12 cellular contexts compared by ENCODE assay signal in the genomic region with DNA sequence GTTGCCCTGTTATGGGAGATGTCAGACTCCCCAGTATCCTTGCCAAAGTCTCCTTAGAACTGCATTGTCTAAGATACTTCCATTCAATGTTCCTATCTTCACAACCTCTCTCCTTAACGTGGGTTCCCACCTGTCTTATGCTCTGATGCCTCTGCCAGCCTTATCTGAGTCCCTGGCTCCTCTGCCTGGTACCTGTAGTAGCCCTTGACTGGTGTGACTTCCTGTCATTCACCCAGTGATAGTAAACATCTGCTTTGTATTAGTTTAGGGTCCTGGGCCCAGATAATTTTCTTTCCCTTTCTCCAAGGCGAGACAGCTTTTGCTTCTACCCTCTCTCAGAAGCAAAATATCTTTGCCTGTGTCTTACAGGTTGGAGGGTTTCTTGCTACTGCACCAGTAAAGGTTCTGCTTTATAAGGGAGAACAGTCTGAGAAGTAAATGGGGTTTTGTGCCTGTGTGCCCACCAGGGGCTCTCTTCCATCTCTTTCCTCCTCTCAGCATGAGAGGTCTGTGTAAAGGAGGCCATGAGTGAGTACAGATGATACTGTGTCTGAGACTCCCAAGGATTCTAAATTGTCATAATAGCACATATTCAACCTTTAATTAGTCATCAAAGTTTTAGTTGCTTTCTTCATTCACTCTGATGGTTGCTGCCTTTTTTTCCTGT.
DNase-seq lines count a peak whose midpoint lies in the region; ATAC-seq, FAIRE-seq and TF ChIP-seq lines count a peak whose summit lies in the region.
"Had no signal": no experiment of that assay in that cellular context is flagged by ENCODE, and none has a peak within 500 bp of the region (broad histone marks: within the 10 kb centered on the region; RNA-seq: fewer than 3 reads in every experiment).

No MANE protein-coding gene starts in this region.

- peaks cover 2% of the 10 kb centered on the region for H3K9me3 Mint-ChIP-seq in activated naive CD4-positive, alpha-beta T cell treated with anti-CD3 and anti-CD28 coated beads, Interleukin-2, amount 10 ng/mL, durations not matched to agents 7 days and 5 days

- CTCF ChIA-PET in AG04450 (lab: Charles Lee) = interaction anchor here (0.7 kb wide), 1 partner anchor 23 kb away, joined by 3 read pairs; no protein-coding TSS in a partner anchor
- CTCF ChIA-PET in OCI-LY7 (lab: Charles Lee; ENCODE audit: unreplicated experiment) = no interaction called here
- CTCF ChIA-PET in activated naive CD4-positive, alpha-beta T cell treated with anti-CD3 and anti-CD28 coated beads, Interleukin-2, amount 10 ng/mL, durations not matched to agents 7 days and 5 days (lab: Charles Lee) = no interaction called here

- H3K4me3 Mint-ChIP-seq in activated naive CD4-positive, alpha-beta T cell treated with anti-CD3 and anti-CD28 coated beads, Interleukin-2, amount 10 ng/mL, durations not matched to agents 7 days and 5 days = no peak overlapping the region
- H3K4me3 Mint-ChIP-seq: naive B cell had no signal

- no peak overlapping the region for H2AFZ ChIP-seq in OCI-LY7 (ENCODE audit: low read length)

- POLR2A ChIA-PET in AG04450 (lab: Yijun Ruan, JAX) = no interaction called here
- POLR2A ChIA-PET in OCI-LY7 (lab: Charles Lee) = no interaction called here

- intact Hi-C loops in OCI-LY7 (cut with micrococcal nuclease; ENCODE audit: unreplicated experiment) = no loop called here

- no peaks in the 10 kb centered on the region for H3K27me3 ChIP-seq in AG04450 (ENCODE audit: control insufficient read depth, insufficient read depth, low read length)

- H4K20me1 ChIP-seq in OCI-LY7 (ENCODE audit: insufficient read depth, low read length) = no peaks in the 10 kb centered on the region

- peak; percentile 63 for ATAC-seq in GM19351 (IDR thresholded peaks at IDR 0.05; ENCODE audit: unreplicated experiment)

- H3K36me3 ChIP-seq in OCI-LY7 (ENCODE audit: insufficient read depth, low read length) = no peaks in the 10 kb centered on the region

- peak; percentile 43 for TF ChIP-seq CTCF in AG04450 (IDR thresholded peaks at IDR 0.05; ENCODE audit: low read depth, low read length)
- TF ChIP-seq CTCF in OCI-LY7 (conservative IDR thresholded peaks at IDR 0.05; ENCODE audit: low read length) = peak; percentile 54
- TF ChIP-seq CTCF in fibroblast of the aortic adventitia (IDR thresholded peaks at IDR 0.05; ENCODE audit: insufficient read depth, low read length) = peak; percentile 29

- H3K79me2 ChIP-seq in OCI-LY7 (ENCODE audit: insufficient read depth, low read depth, low read length) = no peaks in the 10 kb centered on the region

- no peak for FAIRE-seq in frontal cortex (lab: Jason Lieb, UNC)
- FAIRE-seq: TTC549 had no signal

- no peaks in the 10 kb centered on the region for H3K9me3 ChIP-seq in AG04450 (ENCODE audit: control insufficient read depth, insufficient read depth, low read length)
- H3K9me3 ChIP-seq in OCI-LY7 (ENCODE audit: low read length) = no peaks in the 10 kb centered on the region

- no peaks in the 10 kb centered on the region for H3K36me3 Mint-ChIP-seq in activated naive CD4-positive, alpha-beta T cell treated with anti-CD3 and anti-CD28 coated beads, Interleukin-2, amount 10 ng/mL, durations not matched to agents 7 days and 5 days
- H3K36me3 Mint-ChIP-seq: naive B cell had no signal

- no peak overlapping the region for H3K4me2 ChIP-seq in OCI-LY7 (ENCODE audit: low read length)

- no peaks in the 10 kb centered on the region for H3K27me3 Mint-ChIP-seq in activated naive CD4-positive, alpha-beta T cell treated with anti-CD3 and anti-CD28 coated beads, Interleukin-2, amount 10 ng/mL, durations not matched to agents 7 days and 5 days
- H3K27me3 Mint-ChIP-seq: naive B cell had no signal

- H3K4me1 Mint-ChIP-seq in activated naive CD4-positive, alpha-beta T cell treated with anti-CD3 and anti-CD28 coated beads, Interleukin-2, amount 10 ng/mL, durations not matched to agents 7 days and 5 days = no peaks in the 10 kb centered on the region
- H3K4me1 Mint-ChIP-seq: naive B cell had no signal

- BruUV-seq in OCI-LY7 (replicated peaks; lab: Mats Ljungman, UMichigan) = no TSS peak

- DNase-seq in AG04450 (ENCODE audit: low read depth, low spot score) (no peak), OCI-LY7 (ENCODE audit: low spot score) (peak; percentile 2), fibroblast of the aortic adventitia (ENCODE audit: low read depth) (peak; percentile 18), frontal cortex (ENCODE audit: low spot score in 2 of 2) (no peak), NCI-H1694 treated with DMSO at 0.1 percent for 48 hours (lab: John Stamatoyannopoulos, UW) (no peak), activated gamma-delta T cell treated with Interleukin-2 at 50 U/mL for 16 hours (no peak)
- DNase-seq in activated naive CD4-positive, alpha-beta T cell treated with anti-CD3 and anti-CD28 coated beads, Interleukin-2, amount 10 ng/mL, durations not matched to agents 7 days and 5 days = no peak
- DNase-seq: DMS 273 treated with DMSO at 0.1 percent for 48 hours, naive B cell, NCI-H510A had no signal

- H3K4me1 ChIP-seq in OCI-LY7 (ENCODE audit: insufficient read depth, low read length, poor library complexity, severe bottlenecking) = no peaks in the 10 kb centered on the region

- H3K27ac Mint-ChIP-seq in activated naive CD4-positive, alpha-beta T cell treated with anti-CD3 and anti-CD28 coated beads, Interleukin-2, amount 10 ng/mL, durations not matched to agents 7 days and 5 days = no peak overlapping the region
- H3K27ac Mint-ChIP-seq: naive B cell had no signal

- no peak overlapping the region for H3K27ac ChIP-seq in AG04450 (ENCODE audit: low read depth, low read length)
- H3K27ac ChIP-seq in OCI-LY7 (ENCODE audit: low read depth, low read length, poor library complexity, severe bottlenecking) = no peak overlapping the region

- no peaks in the 10 kb centered on the region for H3K9me2 ChIP-seq in OCI-LY7 (ENCODE audit: insufficient read depth, low read length)

- H3K4me3 ChIP-seq in AG04450 (ENCODE audit: low read depth, low read length) (no peak overlapping the region), OCI-LY7 (ENCODE audit: low read depth, low read length, poor library complexity, severe bottlenecking) (no peak overlapping the region), fibroblast of the aortic adventitia (ENCODE audit: low read depth, low read length) (no peak overlapping the region)

Comparison
In these comparisons a context has a peak if more than half of its experiments do, and no peak if none do; other contexts are left out.
1. DNase-seq: peak in OCI-LY7 (single experiment) and fibroblast of the aortic adventitia (single experiment); none in AG04450 (single experiment), frontal cortex (0 of 2), activated naive CD4-positive, alpha-beta T cell treated with anti-CD3 and anti-CD28 coated beads, Interleukin-2, amount 10 ng/mL, durations not matched to agents 7 days and 5 days (single experiment), NCI-H1694 treated with DMSO at 0.1 percent for 48 hours (single experiment) and activated gamma-delta T cell treated with Interleukin-2 at 50 U/mL for 16 hours (single experiment).
2. Peak in every context shown above with its lines, with median percentiles within 50 percentile points of each other: CTCF ChIP-seq.